Comparison of ENCODE assay signal across 10 cellular contexts in genomic region chr6:154814063-154814462, GRCh38.
A peak's percentile ranks its signal among the peaks of the same experiment; 100 is the strongest.
DNase-seq lines count a peak whose midpoint lies in the region; ATAC-seq and TF ChIP-seq lines count a peak whose summit lies in the region.
"Had no signal": no experiment of that assay in that cellular context is flagged by ENCODE, and none has a peak within 500 bp of the region (broad histone marks: within the 10 kb centered on the region; RNA-seq: fewer than 3 reads in every experiment).

No MANE protein-coding gene starts in this region.

- no TSS peak for BruUV-seq in PC-3 (replicated peaks; lab: Mats Ljungman, UMichigan)

- CTCF ChIA-PET in PC-3 (lab: Charles Lee), result no interaction called here

- no peaks in the 10 kb centered on the region for H3K27me3 ChIP-seq in PC-3 (ENCODE audit: low read length)

- DNase-seq in GM12865 (ENCODE audit: low read depth) (peak; percentile 71), NCI-H226 (no peak), PC-3 (no peak), NCI-H345 (lab: John Stamatoyannopoulos, UW) (no peak), kidney tubule cell (ENCODE audit: low spot score) (no peak)
- DNase-seq: amniotic stem cell, NCI-H748 treated with DMSO at 0.1 percent for 48 hours had no signal

- H3K4me2 ChIP-seq in PC-3 (ENCODE audit: low read length), result no peak overlapping the region

- H3K9ac ChIP-seq in PC-3 (ENCODE audit: low read length), result no peak overlapping the region

- no peak overlapping the region for H2AFZ ChIP-seq in PC-3 (ENCODE audit: low read length)

- H3K36me3 ChIP-seq in PC-3 (ENCODE audit: low read depth, low read length), result peaks cover 56% of the 10 kb centered on the region

- no peak for TF ChIP-seq CTCF in GM12865 (IDR thresholded peaks at IDR 0.05; ENCODE audit: insufficient read depth, low read depth, low read length, missing control alignments)
- no peak for TF ChIP-seq CTCF in PC-3 (conservative IDR thresholded peaks at IDR 0.05; ENCODE audit: low read depth, low read length)

- H3K9me3 ChIP-seq in PC-3 (ENCODE audit: low read length), result no peaks in the 10 kb centered on the region

- H3K4me3 ChIP-seq in GM12865 (ENCODE audit: low read depth, low read length) (no peak overlapping the region), PC-3 (ENCODE audit: low read length) (no peak overlapping the region)

- no peaks in the 10 kb centered on the region for H3K4me1 ChIP-seq in PC-3 (ENCODE audit: insufficient read depth, low read length)

- intact Hi-C loops in PC-3 (cut with micrococcal nuclease), result no loop called here

- POLR2A ChIA-PET in PC-3 (lab: Charles Lee; ENCODE audit: unreplicated experiment), result no interaction called here

- no peaks in the 10 kb centered on the region for H3F3A ChIP-seq in PC-3 (ENCODE audit: low read length, unreplicated experiment)

- H3K79me2 ChIP-seq in PC-3 (ENCODE audit: low read length), result no peaks in the 10 kb centered on the region

- H4K20me1 ChIP-seq in PC-3 (ENCODE audit: low read length), result no peaks in the 10 kb centered on the region

- ATAC-seq in GM19452 (IDR thresholded peaks at IDR 0.05; ENCODE audit: unreplicated experiment), result peak; percentile 80
- ATAC-seq in HG02885 (IDR thresholded peaks at IDR 0.05; ENCODE audit: poor library complexity, unreplicated experiment), result peak; percentile 56
- ATAC-seq in HG03565 (IDR thresholded peaks at IDR 0.05; ENCODE audit: unreplicated experiment), result peak; percentile 78
- ATAC-seq in PC-3, result no peak

- H3K9me2 ChIP-seq in PC-3 (replicated peaks; ENCODE audit: low read length), result no peaks in the 10 kb centered on the region

- H3K27ac ChIP-seq in PC-3 (ENCODE audit: low read length), result no peak overlapping the region
